8 cellular contexts compared by ENCODE assay signal in the genomic region with DNA sequence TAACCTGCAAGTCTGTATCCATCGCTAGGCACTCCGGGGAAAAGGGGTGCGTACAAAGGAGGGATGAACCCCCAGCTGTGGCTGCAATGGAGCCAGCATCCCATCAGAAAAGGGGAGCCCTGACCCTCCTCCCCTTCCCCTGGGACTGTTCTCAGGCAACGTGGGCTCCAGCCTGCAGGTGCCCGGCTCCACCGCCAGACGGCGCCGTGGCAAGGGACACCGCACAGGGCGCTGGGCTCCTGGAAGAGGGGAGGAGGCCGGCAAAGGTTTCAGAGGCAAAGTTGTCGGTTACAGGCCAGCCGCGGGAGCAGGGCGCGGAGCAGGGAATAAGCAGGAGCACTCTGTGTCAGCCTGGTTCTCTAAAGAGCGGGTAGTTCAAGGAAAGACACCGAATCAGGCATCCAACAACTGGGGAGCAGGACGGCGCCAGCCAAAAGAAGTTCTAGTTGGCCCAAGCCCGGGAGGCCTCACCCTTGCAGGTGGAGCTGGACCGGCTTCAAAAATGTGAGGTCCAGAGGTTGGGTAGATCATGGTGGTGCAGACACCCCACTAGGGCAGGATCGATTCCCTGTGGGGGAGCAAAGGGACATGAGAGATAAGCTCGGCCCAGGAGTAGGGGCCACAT. TPM values are rescaled to one million over a fixed set of nuclear protein-coding genes. Genes with fewer than 3 reads are reported as not detected.
DNase-seq lines count a peak whose midpoint lies in the region; ATAC-seq and TF ChIP-seq lines count a peak whose summit lies in the region.

No MANE protein-coding gene starts in this region.

- no peak overlapping the region for H2AK5ac ChIP-seq in mesendoderm (ENCODE audit: low read length)

- no peak overlapping the region for H3K23ac ChIP-seq in mesendoderm (ENCODE audit: low read length)

- H4K5ac ChIP-seq in mesendoderm (ENCODE audit: low read length), result no peak overlapping the region

- POLR2A ChIA-PET in BJ (lab: Charles Lee), result no interaction called here

- no peak for ATAC-seq in HG02884 (IDR thresholded peaks at IDR 0.05; ENCODE audit: unreplicated experiment)

- H3K79me1 ChIP-seq in mesendoderm (ENCODE audit: low read length), result no peaks in the 10 kb centered on the region

- H3K36me3 ChIP-seq in BJ (ENCODE audit: control insufficient read depth, insufficient read depth, low read length) (no peaks in the 10 kb centered on the region), mesendoderm (ENCODE audit: control insufficient read depth, insufficient read depth, low read length) (no peaks in the 10 kb centered on the region)

- H3K4me1 ChIP-seq in mesendoderm (ENCODE audit: control insufficient read depth, low read depth, low read length), result no peaks in the 10 kb centered on the region

- no peaks in the 10 kb centered on the region for H3K27me3 ChIP-seq in BJ (ENCODE audit: control insufficient read depth, insufficient read depth, low read length)
- H3K27me3 ChIP-seq in mesendoderm (ENCODE audit: insufficient read depth, low read length, poor library complexity), result no peaks in the 10 kb centered on the region

- H3K4ac ChIP-seq in mesendoderm (ENCODE audit: low read depth, low read length), result no peak overlapping the region

- H3K18ac ChIP-seq in mesendoderm (ENCODE audit: low read length), result no peak overlapping the region

- H2BK15ac ChIP-seq in mesendoderm (replicated peaks; ENCODE audit: low read depth), result no peak overlapping the region

- no peak for DNase-seq in BJ (ENCODE audit: low read depth)
- DNase-seq in dermis blood vessel endothelial cell, result peak; percentile 16
- peak; percentile 82 for DNase-seq in mesendoderm
- no peak for DNase-seq in NCI-H2227 treated with DMSO at 0.1 percent for 48 hours (lab: John Stamatoyannopoulos, UW)
- no peak for DNase-seq in NCI-H1694 treated with DMSO at 0.1 percent for 48 hours (lab: John Stamatoyannopoulos, UW)
- no peak for DNase-seq in NOMO-1 (lab: John Stamatoyannopoulos, UW; ENCODE audit: unreplicated experiment in 2 of 2)

- no CpG with 5 or more reads among the region's 25 CpGs for WGBS in mesendoderm (ENCODE audit: extremely low coverage, insufficient coverage, low lambda C conversion rate)

- H3K9ac ChIP-seq in mesendoderm (ENCODE audit: low read length), result peak overlapping the region; percentile 3

- H3K27ac ChIP-seq in mesendoderm (ENCODE audit: low read depth, low read length), result no peak overlapping the region

- no peaks in the 10 kb centered on the region for H3K79me2 ChIP-seq in mesendoderm (ENCODE audit: control insufficient read depth, insufficient read depth, low read length)

- peak overlapping the region; percentile 49 for H3K56ac ChIP-seq in mesendoderm (ENCODE audit: low read length)

- no peak overlapping the region for H3K4me2 ChIP-seq in mesendoderm (ENCODE audit: low read length)

- H2BK120ac ChIP-seq in mesendoderm (ENCODE audit: low read depth, low read length), result no peak overlapping the region

- no peak overlapping the region for H4K8ac ChIP-seq in mesendoderm (ENCODE audit: low read depth, low read length)

- no peak overlapping the region for H3K4me3 ChIP-seq in BJ (ENCODE audit: low read depth, low read length)
- H3K4me3 ChIP-seq in mesendoderm (ENCODE audit: low read length), result no peak overlapping the region

- CTCF ChIA-PET in BJ (lab: Yijun Ruan, JAX), result interaction anchor here (0.7 to 3.7 kb wide), 17 partner anchors 8 to 100 kb away, joined by 3 to 13 read pairs (median 4); no protein-coding TSS in a partner anchor

- no peak overlapping the region for H2BK5ac ChIP-seq in mesendoderm (ENCODE audit: low read length)

- peak; percentile 83 for TF ChIP-seq CTCF in BJ (IDR thresholded peaks at IDR 0.05; ENCODE audit: insufficient read depth, low read depth, low read length)
- TF ChIP-seq CTCF in LNCAP (IDR thresholded peaks at IDR 0.05), result 0 out of 2 replicates have a peak, but pooled peaks have one; percentile 33

RNA-seq across cellular contexts. Expression of gene ATP12A, which starts 53.0 kb away (rescaled TPM):
- polyA plus RNA-seq in BJ (2011; rRNA removed), result not detected in 2 replicates
- not detected in 2 replicates for polyA minus RNA-seq in BJ (2011; rRNA and poly(A)+ RNA removed)
- total RNA-seq in dermis blood vessel endothelial cell, result not detected in 2 replicates
- polyA plus RNA-seq in mesendoderm (2013, experiment 1 of 2), result 6.7 TPM
- polyA plus RNA-seq in mesendoderm (2013, experiment 2 of 2), result 5.8 TPM

Comparison
In these comparisons a context has a peak if more than half of its experiments do, and no peak if none do; other contexts are left out.
1. DNase-seq: peak in dermis blood vessel endothelial cell (single experiment) and mesendoderm (single experiment); none in BJ (single experiment), NCI-H2227 treated with DMSO at 0.1 percent for 48 hours (single experiment), NCI-H1694 treated with DMSO at 0.1 percent for 48 hours (single experiment) and NOMO-1 (0 of 2).